ENCODE assay signal across 1 cellular context in genomic region chr17:42779304-42779941, GRCh38.
TF ChIP-seq lines count a peak whose summit lies in the region.

No MANE protein-coding gene starts in this region.

TF ChIP-seq in GM12891, 5 proteins besides CTCF, POLR2A, EP300 and RAD21:
- TF ChIP-seq POLR2AphosphoS5 (IDR thresholded peaks at IDR 0.05; ENCODE audit: low read depth, low read length) = no peak
- no peak for TF ChIP-seq TAF1 (IDR thresholded peaks at IDR 0.05; ENCODE audit: low read depth, low read length)
- no peak for TF ChIP-seq POU2F2 (IDR thresholded peaks at IDR 0.05; ENCODE audit: low read depth, low read length)
- no peak for TF ChIP-seq SPI1 (IDR thresholded peaks at IDR 0.05; ENCODE audit: low read depth, low read length)
- TF ChIP-seq PAX5 (IDR thresholded peaks at IDR 0.05; ENCODE audit: insufficient read depth, low read length, severe bottlenecking) = no peak
